In genomic region chr7:73153921-73154585, GRCh38 we compare ENCODE assay signal across 8 cellular contexts.
DNase-seq lines count a peak whose midpoint lies in the region; ATAC-seq and TF ChIP-seq lines count a peak whose summit lies in the region.
"Not testable (repeated sequence)": the region's sequence is repeated elsewhere in the genome, so short reads cannot be mapped to it uniquely, and the experiment has no call there.

No MANE protein-coding gene starts in this region.

- not testable (repeated sequence) for H3K27ac Mint-ChIP-seq in activated CD8-positive, alpha-beta T cell treated with anti-CD3 and anti-CD28 coated beads for 36 hours; nephron progenitor cell
- peak overlapping the region; percentile 61 for H3K27ac Mint-ChIP-seq in dendritic cell treated with granulocyte-macrophage colony-stimulating factor and Interleukin-4, amounts not matched to agents 40 ng/mL and 50 ng/mL, for 4 days

- not testable (repeated sequence) for H2AFZ ChIP-seq in OCI-LY1 (ENCODE audit: low read length); hepatocyte

- not testable (repeated sequence) for H3K36me3 Mint-ChIP-seq in activated CD8-positive, alpha-beta T cell treated with anti-CD3 and anti-CD28 coated beads for 36 hours (ENCODE audit: low read depth); dendritic cell treated with granulocyte-macrophage colony-stimulating factor and Interleukin-4, amounts not matched to agents 40 ng/mL and 50 ng/mL, for 4 days (ENCODE audit: low read depth); nephron progenitor cell (ENCODE audit: low read depth)

- H3F3A ChIP-seq in OCI-LY1 (ENCODE audit: insufficient read depth, low read length), result not testable (repeated sequence)

- CTCF ChIA-PET in activated CD8-positive, alpha-beta T cell treated with anti-CD3 and anti-CD28 coated beads for 36 hours (lab: Charles Lee), result not testable (repeated sequence)

- H3K27ac ChIP-seq in OCI-LY1 (ENCODE audit: low read depth, low read length, poor library complexity, severe bottlenecking); hepatocyte; spleen; vagina: not testable (repeated sequence)

- peak overlapping the region; percentile 62 for H3K4me2 ChIP-seq in OCI-LY1 (ENCODE audit: low read length)
- H3K4me2 ChIP-seq in hepatocyte, result peak overlapping the region; percentile 69

- not testable (repeated sequence) for H3K9me3 ChIP-seq in OCI-LY1 (ENCODE audit: low read length); hepatocyte (ENCODE audit: low read depth); spleen; vagina

- not testable (repeated sequence) for H3K36me3 ChIP-seq in OCI-LY1 (ENCODE audit: insufficient read depth, low read length); hepatocyte (replicated peaks; ENCODE audit: insufficient read depth, low read depth); spleen; vagina

- H3K4me3 Mint-ChIP-seq in activated CD8-positive, alpha-beta T cell treated with anti-CD3 and anti-CD28 coated beads for 36 hours; nephron progenitor cell: not testable (repeated sequence)
- H3K4me3 Mint-ChIP-seq in dendritic cell treated with granulocyte-macrophage colony-stimulating factor and Interleukin-4, amounts not matched to agents 40 ng/mL and 50 ng/mL, for 4 days, result peak overlapping the region; percentile 81

- 13% methylated on average over 11 of the region's 23 CpGs for WGBS in hepatocyte (ENCODE audit: low lambda C conversion rate, missing lambda C conversion rate)
- 20 to 49% (median 24%) methylated on average over 7 to 11 of the region's 23 CpGs for WGBS in spleen, 5 donors

- not testable (repeated sequence) for H3K4me1 Mint-ChIP-seq in activated CD8-positive, alpha-beta T cell treated with anti-CD3 and anti-CD28 coated beads for 36 hours (ENCODE audit: low read depth); dendritic cell treated with granulocyte-macrophage colony-stimulating factor and Interleukin-4, amounts not matched to agents 40 ng/mL and 50 ng/mL, for 4 days (ENCODE audit: low read depth); nephron progenitor cell

- ATAC-seq in GM21447 (IDR thresholded peaks at IDR 0.05; ENCODE audit: unreplicated experiment), result peak; percentile 9
- not testable (repeated sequence) for ATAC-seq in activated CD8-positive, alpha-beta T cell treated with anti-CD3 and anti-CD28 coated beads for 36 hours

- DNase-seq in activated CD8-positive, alpha-beta T cell treated with anti-CD3 and anti-CD28 coated beads for 36 hours, result peak; percentile 14
- not testable (repeated sequence) for DNase-seq in hepatocyte (ENCODE audit: low spot score); vagina (ENCODE audit: extremely low spot score in 2 of 2)
- DNase-seq in nephron progenitor cell (peak; percentile 16), spleen (peak; percentile 51)

- not testable (repeated sequence) for H3K27me3 ChIP-seq in OCI-LY1 (ENCODE audit: insufficient read depth, low read length); hepatocyte; spleen (replicated peaks in 1 of 7); vagina

- not testable (repeated sequence) for TF ChIP-seq CTCF in OCI-LY1 (IDR thresholded peaks at IDR 0.05; ENCODE audit: low read length); activated CD8-positive, alpha-beta T cell treated with anti-CD3 and anti-CD28 coated beads for 36 hours (IDR thresholded peaks at IDR 0.05); hepatocyte (IDR thresholded peaks at IDR 0.05; ENCODE audit: poor library complexity); nephron progenitor cell (IDR thresholded peaks at IDR 0.05); spleen (IDR thresholded peaks at IDR 0.05 in 8 of 11, conservative IDR thresholded peaks at IDR 0.05 in 3 of 11); vagina (IDR thresholded peaks at IDR 0.05)

- H3K4me1 ChIP-seq in OCI-LY1 (ENCODE audit: insufficient read depth, low read length, severe bottlenecking); hepatocyte (ENCODE audit: insufficient read depth); spleen; vagina: not testable (repeated sequence)

- H3K4me3 ChIP-seq in OCI-LY1 (ENCODE audit: low read depth, low read length, poor library complexity, severe bottlenecking) (peak overlapping the region; percentile 55), spleen (peak overlapping the region in 4 of 8 donors; percentile 40 to 68 (median 46)), vagina (peak overlapping the region; percentile 42 to 46)
- H3K4me3 ChIP-seq in hepatocyte, result not testable (repeated sequence)

- POLR2A ChIA-PET in activated CD8-positive, alpha-beta T cell treated with anti-CD3 and anti-CD28 coated beads for 36 hours (lab: Charles Lee), result not testable (repeated sequence)

- H3K9ac ChIP-seq in OCI-LY1 (ENCODE audit: low read length), result peak overlapping the region; percentile 49; the same call in 1 of the 2 replicates

- not testable (repeated sequence) for TF ChIP-seq POLR2A in spleen (IDR thresholded peaks at IDR 0.05); vagina (IDR thresholded peaks at IDR 0.05)

- H3K79me2 ChIP-seq in OCI-LY1 (ENCODE audit: insufficient read depth, low read length); hepatocyte: not testable (repeated sequence)

- intact Hi-C loops in activated CD8-positive, alpha-beta T cell treated with anti-CD3 and anti-CD28 coated beads for 36 hours (cut with micrococcal nuclease); dendritic cell treated with granulocyte-macrophage colony-stimulating factor and Interleukin-4, amounts not matched to agents 40 ng/mL and 50 ng/mL, for 4 days (cut with micrococcal nuclease); spleen (cut with DNase I; ENCODE audit: low total_unique reads); vagina (cut with DNase I): not testable (repeated sequence)

- not testable (repeated sequence) for H3K27me3 Mint-ChIP-seq in activated CD8-positive, alpha-beta T cell treated with anti-CD3 and anti-CD28 coated beads for 36 hours; dendritic cell treated with granulocyte-macrophage colony-stimulating factor and Interleukin-4, amounts not matched to agents 40 ng/mL and 50 ng/mL, for 4 days; nephron progenitor cell (ENCODE audit: low read depth, poor library complexity)

- H4K20me1 ChIP-seq in OCI-LY1 (ENCODE audit: insufficient read depth, low read length); hepatocyte (ENCODE audit: insufficient read depth, poor library complexity, severe bottlenecking): not testable (repeated sequence)

- not testable (repeated sequence) for H3K9me2 ChIP-seq in OCI-LY1 (ENCODE audit: low read depth, low read length); hepatocyte (replicated peaks; ENCODE audit: insufficient read depth)

- H3K9me3 Mint-ChIP-seq in activated CD8-positive, alpha-beta T cell treated with anti-CD3 and anti-CD28 coated beads for 36 hours; dendritic cell treated with granulocyte-macrophage colony-stimulating factor and Interleukin-4, amounts not matched to agents 40 ng/mL and 50 ng/mL, for 4 days; nephron progenitor cell: not testable (repeated sequence)
